In the genomic region with DNA sequence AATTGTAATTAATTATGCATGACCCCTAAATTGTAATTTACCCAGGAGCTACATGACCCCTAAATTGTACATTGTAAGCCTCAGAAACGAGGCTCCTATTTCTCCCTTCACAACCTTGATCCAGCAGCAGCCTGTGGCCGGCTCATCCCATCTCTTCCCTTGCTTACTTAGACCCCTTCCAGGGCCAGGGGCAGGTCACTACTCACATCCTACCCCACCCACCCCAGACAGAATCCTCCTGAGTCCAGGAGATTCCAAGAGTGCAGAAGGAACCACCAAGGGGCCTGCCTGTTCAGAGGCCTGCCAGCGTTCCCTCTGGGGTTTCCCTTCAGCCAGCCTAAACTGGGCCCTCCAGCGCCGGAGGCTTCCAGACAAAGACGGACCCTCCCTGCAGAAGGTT, we compare ENCODE assay signal across 1 cellular context.
TF ChIP-seq lines count a peak whose summit lies in the region.

No MANE protein-coding gene starts in this region.

TF ChIP-seq in H1, 55 proteins besides CTCF, POLR2A, EP300 and RAD21 (continued from another document):
- no peak for TF ChIP-seq BRCA1 (IDR thresholded peaks at IDR 0.05; ENCODE audit: low read depth, low read length)
- no peak for TF ChIP-seq BACH1 (IDR thresholded peaks at IDR 0.05; ENCODE audit: low read length)
- no peak for TF ChIP-seq RNF2 (IDR thresholded peaks at IDR 0.05; ENCODE audit: borderline replicate concordance, low read depth, low read length, missing control alignments, poor library complexity, severe bottlenecking)
